ENCODE assay signal across 1 cellular context in genomic region chrX:134546187-134546586, GRCh38.
TF ChIP-seq lines count a peak whose summit lies in the region.

No MANE protein-coding gene starts in this region.

TF ChIP-seq in H1, 55 proteins besides CTCF, POLR2A, EP300 and RAD21:
- TF ChIP-seq SUZ12 (IDR thresholded peaks at IDR 0.05; ENCODE audit: low read length): peak; percentile 64; the same call in 1 of the 2 replicates
- no peak for TF ChIP-seq TCF12 (IDR thresholded peaks at IDR 0.05; ENCODE audit: low read depth, low read length)
TF ChIP-seq in H1: peak in this region for 1.
